In the genomic region with DNA sequence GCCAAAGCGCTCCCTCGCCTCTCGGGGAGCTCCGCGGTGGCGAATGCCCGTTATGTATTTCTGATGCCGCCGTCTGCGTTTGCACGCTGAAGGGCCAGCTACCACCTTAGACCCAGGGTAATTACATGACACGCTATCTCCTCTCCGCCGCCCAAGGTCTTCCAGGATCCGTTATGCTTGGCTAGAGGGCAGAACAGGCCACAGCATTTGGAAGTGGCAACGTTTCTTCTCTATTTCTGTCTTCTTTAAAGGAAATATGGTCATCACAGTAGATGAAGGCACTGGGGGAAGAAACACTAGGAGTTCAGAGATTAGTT, we compare ENCODE assay signal across 15 cellular contexts. TPM values are rescaled to one million over a fixed set of nuclear protein-coding genes. Genes with fewer than 3 reads are reported as not detected.
DNase-seq lines count a peak whose midpoint lies in the region; ATAC-seq and TF ChIP-seq lines count a peak whose summit lies in the region.
"Had no signal": no experiment of that assay in that cellular context is flagged by ENCODE, and none has a peak within 500 bp of the region (broad histone marks: within the 10 kb centered on the region; RNA-seq: fewer than 3 reads in every experiment).

No MANE protein-coding gene starts in this region.

- H3K27ac Mint-ChIP-seq in T-helper 1 cell treated with Interleukin-12 subunit alpha and Interleukin-12 subunit beta and Interleukin-4 antibody, amounts not matched to agents 30 μg/mL and 1 μg/mL, for 36 hours = peak overlapping the region; percentile 50
- H3K27ac Mint-ChIP-seq in stimulated activated naive CD8-positive, alpha-beta T cell treated with anti-CD3 and anti-CD28 coated beads, Interleukin-15, amount 100 ng/mL, for 72 hours = no peak overlapping the region

- H3K27me3 ChIP-seq in stomach = peaks cover 3 to 65% (median 41%) of the 10 kb centered on the region in 3 donors

- no peaks in the 10 kb centered on the region for H3K9me3 Mint-ChIP-seq in T-helper 1 cell treated with Interleukin-12 subunit alpha and Interleukin-12 subunit beta and Interleukin-4 antibody, amounts not matched to agents 30 μg/mL and 1 μg/mL, for 36 hours
- no peaks in the 10 kb centered on the region for H3K9me3 Mint-ChIP-seq in stimulated activated naive CD8-positive, alpha-beta T cell treated with anti-CD3 and anti-CD28 coated beads, Interleukin-15, amount 100 ng/mL, for 72 hours

- H3K27ac ChIP-seq in SK-N-MC = no peak overlapping the region
- H3K27ac ChIP-seq in stomach = no peak overlapping the region

- intact Hi-C loops in stomach (cut with DNase I; ENCODE audit: low total_unique reads) = no loop called here

- no peak for ATAC-seq in stimulated activated naive CD8-positive, alpha-beta T cell treated with anti-CD3 and anti-CD28 coated beads, Interleukin-15, amount 100 ng/mL, for 72 hours
- ATAC-seq: GM12878 had no signal

- no peak for TF ChIP-seq EP300 in stomach (IDR thresholded peaks at IDR 0.05)

- 0 to 5% (median 3%) methylated on average over 14 to 16 of the region's 16 CpGs for WGBS in stomach, 5 donors

- DNase-seq in T-helper 1 cell (no peak), SK-N-MC (ENCODE audit: low read depth, low spot score) (no peak), stomach (no peak), NCI-H345 treated with DMSO at 0.1 percent for 48 hours (lab: John Stamatoyannopoulos, UW; ENCODE audit: unreplicated experiment) (no peak)
- DNase-seq in stimulated activated naive CD8-positive, alpha-beta T cell treated with anti-CD3 and anti-CD28 coated beads, Interleukin-15, amount 100 ng/mL, for 72 hours = no peak
- no peak for DNase-seq in activated CD8-positive, alpha-beta memory T cell treated with anti-CD3 and anti-CD28 coated beads, Interleukin-2, amount 50 U/mL, for 48 hours
- DNase-seq: activated CD4-positive, alpha-beta T cell treated with anti-CD3 and anti-CD28 coated beads, Interleukin-2, amount 50 U/mL, for 1 hour; dermis blood vessel endothelial cell; DMS153 had no signal

- H3K4me3 Mint-ChIP-seq in T-helper 1 cell treated with Interleukin-12 subunit alpha and Interleukin-12 subunit beta and Interleukin-4 antibody, amounts not matched to agents 30 μg/mL and 1 μg/mL, for 36 hours = peak overlapping the region; percentile 29
- peak overlapping the region in 1 of 2 donors; percentile 26 for H3K4me3 Mint-ChIP-seq in stimulated activated naive CD8-positive, alpha-beta T cell treated with anti-CD3 and anti-CD28 coated beads, Interleukin-15, amount 100 ng/mL, for 72 hours

- no peaks in the 10 kb centered on the region for H3K9me3 ChIP-seq in SK-N-MC (ENCODE audit: low read depth, low read length)
- H3K9me3 ChIP-seq in stomach = peaks cover 0 to 3% (median 0%) of the 10 kb centered on the region in 4 donors

- no peak for TF ChIP-seq POLR2A in stomach (IDR thresholded peaks at IDR 0.05)

- no peaks in the 10 kb centered on the region for H3K4me1 Mint-ChIP-seq in T-helper 1 cell treated with Interleukin-12 subunit alpha and Interleukin-12 subunit beta and Interleukin-4 antibody, amounts not matched to agents 30 μg/mL and 1 μg/mL, for 36 hours (ENCODE audit: low read depth)
- H3K4me1 Mint-ChIP-seq in stimulated activated naive CD8-positive, alpha-beta T cell treated with anti-CD3 and anti-CD28 coated beads, Interleukin-15, amount 100 ng/mL, for 72 hours = peaks cover 15% of the 10 kb centered on the region

- TF ChIP-seq CTCF in stomach (IDR thresholded peaks at IDR 0.05) = no peak

- H3K36me3 Mint-ChIP-seq in T-helper 1 cell treated with Interleukin-12 subunit alpha and Interleukin-12 subunit beta and Interleukin-4 antibody, amounts not matched to agents 30 μg/mL and 1 μg/mL, for 36 hours (ENCODE audit: low read depth) = no peaks in the 10 kb centered on the region

- peaks cover 0 to 27% (median 21%) of the 10 kb centered on the region in 4 donors for H3K4me1 ChIP-seq in stomach

- peaks cover 42% of the 10 kb centered on the region for H3K27me3 Mint-ChIP-seq in T-helper 1 cell treated with Interleukin-12 subunit alpha and Interleukin-12 subunit beta and Interleukin-4 antibody, amounts not matched to agents 30 μg/mL and 1 μg/mL, for 36 hours (ENCODE audit: low read depth)
- H3K27me3 Mint-ChIP-seq in stimulated activated naive CD8-positive, alpha-beta T cell treated with anti-CD3 and anti-CD28 coated beads, Interleukin-15, amount 100 ng/mL, for 72 hours = peaks cover 61% of the 10 kb centered on the region

- no peak overlapping the region for H3K9ac ChIP-seq in SK-N-MC (ENCODE audit: insufficient read length)

- H3K36me3 ChIP-seq in SK-N-MC (ENCODE audit: insufficient read depth, low read length) = no peaks in the 10 kb centered on the region
- H3K36me3 ChIP-seq in stomach = no peaks in the 10 kb centered on the region

- peak overlapping the region; percentile 74 for H3K4me3 ChIP-seq in SK-N-MC
- H3K4me3 ChIP-seq in iPS-11a (ENCODE audit: low read depth, low read length) = peak overlapping the region; percentile 73
- peak overlapping the region; percentile 25 to 43 (median 37) for H3K4me3 ChIP-seq in stomach
- H3K4me3 ChIP-seq: GM12878, lung had no signal

RNA-seq across cellular contexts. Expression of gene MDGA2, which starts 0.9 kb away (rescaled TPM):
- total RNA-seq in stomach = 1 to 10 TPM in 1 of 5 donors, under 1 TPM in 1, not detected in 3; 0.14 to 2.9 TPM
- not detected for polyA plus RNA-seq in stomach
- total RNA-seq: dermis blood vessel endothelial cell, GM12878, M059J, pulmonary artery endothelial cell had no signal
- polyA plus RNA-seq: GM12878 had no signal
